15 cellular contexts compared by ENCODE assay signal in the genomic region with DNA sequence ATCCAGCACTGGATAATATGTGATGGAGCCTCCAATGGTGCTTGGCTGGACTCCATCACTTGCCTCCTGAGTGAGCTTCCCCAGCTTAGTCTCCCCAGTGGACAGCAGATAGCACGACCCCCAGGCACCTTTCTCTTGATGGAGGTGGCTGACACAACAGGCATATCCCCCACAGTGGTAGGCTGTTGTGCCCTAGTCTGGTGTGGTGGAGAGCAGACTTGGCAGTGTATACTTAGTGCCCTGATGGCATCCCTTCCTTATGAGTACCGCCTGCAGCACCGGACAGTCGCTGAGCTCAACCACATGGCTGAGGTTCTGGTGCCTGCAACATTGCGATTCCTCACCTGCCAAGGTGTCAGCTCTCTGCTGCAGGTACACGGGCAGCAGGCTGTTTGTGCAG. TPM values are rescaled to one million over a fixed set of nuclear protein-coding genes. Genes with fewer than 3 reads are reported as not detected.
DNase-seq lines count a peak whose midpoint lies in the region; ATAC-seq and TF ChIP-seq lines count a peak whose summit lies in the region.
"Had no signal": no experiment of that assay in that cellular context is flagged by ENCODE, and none has a peak within 500 bp of the region (broad histone marks: within the 10 kb centered on the region; RNA-seq: fewer than 3 reads in every experiment).

No MANE protein-coding gene starts in this region.

- H3K9me3 Mint-ChIP-seq in activated CD4-positive, alpha-beta T cell treated with anti-CD3 and anti-CD28 coated beads, Interleukin-2, amount 10 ng/mL, durations not matched to agents 7 days and 5 days = no peaks in the 10 kb centered on the region
- H3K9me3 Mint-ChIP-seq in osteocyte (ENCODE audit: unreplicated experiment) = no peaks in the 10 kb centered on the region
- H3K9me3 Mint-ChIP-seq: CD14-positive monocyte, H9 had no signal

- no peak overlapping the region for H3K4me3 Mint-ChIP-seq in activated CD4-positive, alpha-beta T cell treated with anti-CD3 and anti-CD28 coated beads, Interleukin-2, amount 10 ng/mL, durations not matched to agents 7 days and 5 days
- no peak overlapping the region for H3K4me3 Mint-ChIP-seq in osteocyte (ENCODE audit: unreplicated experiment)
- H3K4me3 Mint-ChIP-seq: CD14-positive monocyte, H9 had no signal

- ATAC-seq in HG03469 (IDR thresholded peaks at IDR 0.05; ENCODE audit: unreplicated experiment) = no peak
- ATAC-seq: GM12878, HepG2 had no signal

- peaks cover 3% of the 10 kb centered on the region for H3K36me3 Mint-ChIP-seq in activated CD4-positive, alpha-beta T cell treated with anti-CD3 and anti-CD28 coated beads, Interleukin-2, amount 10 ng/mL, durations not matched to agents 7 days and 5 days (ENCODE audit: low read depth)
- peaks cover 5% of the 10 kb centered on the region for H3K36me3 Mint-ChIP-seq in osteocyte (ENCODE audit: unreplicated experiment)

- H3K27me3 Mint-ChIP-seq in activated CD4-positive, alpha-beta T cell treated with anti-CD3 and anti-CD28 coated beads, Interleukin-2, amount 10 ng/mL, durations not matched to agents 7 days and 5 days = no peaks in the 10 kb centered on the region
- H3K27me3 Mint-ChIP-seq in osteocyte (ENCODE audit: unreplicated experiment) = no peaks in the 10 kb centered on the region
- H3K27me3 Mint-ChIP-seq: CD4-positive, alpha-beta memory T cell had no signal

- CTCF ChIA-PET in activated CD4-positive, alpha-beta T cell treated with anti-CD3 and anti-CD28 coated beads, Interleukin-2, amount 10 ng/mL, durations not matched to agents 7 days and 5 days (lab: Charles Lee) = interaction anchor here (1.0 to 1.5 kb wide), 2 partner anchors 16 to 123 kb away, joined by 3 to 4 read pairs; no protein-coding TSS in a partner anchor

- peak overlapping the region; percentile 70 for H3K27ac Mint-ChIP-seq in activated CD4-positive, alpha-beta T cell treated with anti-CD3 and anti-CD28 coated beads, Interleukin-2, amount 10 ng/mL, durations not matched to agents 7 days and 5 days
- no peak overlapping the region for H3K27ac Mint-ChIP-seq in osteocyte (ENCODE audit: unreplicated experiment)
- H3K27ac Mint-ChIP-seq: CD14-positive monocyte, H9 had no signal

- peaks cover 10% of the 10 kb centered on the region for H3K4me1 Mint-ChIP-seq in activated CD4-positive, alpha-beta T cell treated with anti-CD3 and anti-CD28 coated beads, Interleukin-2, amount 10 ng/mL, durations not matched to agents 7 days and 5 days
- no peaks in the 10 kb centered on the region for H3K4me1 Mint-ChIP-seq in osteocyte (ENCODE audit: unreplicated experiment)
- H3K4me1 Mint-ChIP-seq: CD14-positive monocyte, H9 had no signal

- POLR2A ChIA-PET in activated CD4-positive, alpha-beta T cell treated with anti-CD3 and anti-CD28 coated beads, Interleukin-2, amount 10 ng/mL, durations not matched to agents 7 days and 5 days (lab: Charles Lee) = no interaction called here

- DNase-seq in activated CD4-positive, alpha-beta T cell treated with anti-CD3 and anti-CD28 coated beads, Interleukin-2, amount 10 ng/mL, durations not matched to agents 7 days and 5 days = no peak
- no peak for DNase-seq in activated CD4-positive, alpha-beta T cell treated with anti-CD3 and anti-CD28 coated beads, Interleukin-2, amount 50 U/mL, for 4 hours
- DNase-seq in cerebellum (ENCODE audit: low spot score) (peak; percentile 28), osteocyte (ENCODE audit: extremely low spot score, unreplicated experiment) (peak; percentile 68), NCI-H69 (lab: John Stamatoyannopoulos, UW) (no peak), NCI-H1105 treated with DMSO at 0.1 percent for 48 hours (lab: John Stamatoyannopoulos, UW) (no peak)
- DNase-seq: CD4-positive, alpha-beta memory T cell; DMS153; DMS79; GF-D8 had no signal

- TF ChIP-seq CTCF in osteocyte (IDR thresholded peaks at IDR 0.05) = no peak

RNA-seq across cellular contexts. Expression of a gene that starts 50.1 kb away (rescaled TPM):
- total RNA-seq in activated CD4-positive, alpha-beta T cell treated with anti-CD3 and anti-CD28 coated beads, Interleukin-2, amount 10 ng/mL, durations not matched to agents 7 days and 5 days = 10 to 100 TPM; 15.8 to 18.0 TPM
- total RNA-seq in cerebellum = 13.5 TPM
- 6.6 and 8.7 TPM in 2 replicates for total RNA-seq in osteocyte

RNA-seq across cellular contexts. Expression of a gene that starts 56.2 kb away (rescaled TPM):
- 10 to 100 TPM; 23.0 to 27.1 TPM for total RNA-seq in activated CD4-positive, alpha-beta T cell treated with anti-CD3 and anti-CD28 coated beads, Interleukin-2, amount 10 ng/mL, durations not matched to agents 7 days and 5 days
- 16.9 TPM for total RNA-seq in cerebellum
- total RNA-seq in osteocyte = 15.3 and 17.8 TPM in 2 replicates

RNA-seq across cellular contexts. Expression of a gene that starts 56.4 kb away (rescaled TPM):
- 100 to 1,000 TPM; 155 to 163 TPM for total RNA-seq in activated CD4-positive, alpha-beta T cell treated with anti-CD3 and anti-CD28 coated beads, Interleukin-2, amount 10 ng/mL, durations not matched to agents 7 days and 5 days
- total RNA-seq in cerebellum (45.5 TPM), osteocyte (192 and 209 TPM in 2 replicates)

Comparison
In these comparisons a context has a peak if more than half of its experiments do, and no peak if none do; other contexts are left out.
1. DNase-seq: peak in cerebellum (single experiment) and osteocyte (single experiment); none in activated CD4-positive, alpha-beta T cell treated with anti-CD3 and anti-CD28 coated beads, Interleukin-2, amount 10 ng/mL, durations not matched to agents 7 days and 5 days (single experiment), activated CD4-positive, alpha-beta T cell treated with anti-CD3 and anti-CD28 coated beads, Interleukin-2, amount 50 U/mL, for 4 hours (0 of 2), NCI-H69 (single experiment) and NCI-H1105 treated with DMSO at 0.1 percent for 48 hours (single experiment).